In genomic region chr19:45431008-45431407, GRCh38 we compare ENCODE assay signal across 1 cellular context. TPM values are rescaled to one million over a fixed set of nuclear protein-coding genes. Genes with fewer than 3 reads are reported as not detected.
"Had no signal": no experiment of that assay in that cellular context is flagged by ENCODE, and none has a peak within 500 bp of the region (broad histone marks: within the 10 kb centered on the region; RNA-seq: fewer than 3 reads in every experiment).

No MANE protein-coding gene starts in this region.

RNA-seq across cellular contexts. Expression of gene PPP1R13L, which starts 26.1 kb away (rescaled TPM):
- polyA plus RNA-seq: neural cell had no signal
